Comparison of ENCODE assay signal across 13 cellular contexts in the genomic region with DNA sequence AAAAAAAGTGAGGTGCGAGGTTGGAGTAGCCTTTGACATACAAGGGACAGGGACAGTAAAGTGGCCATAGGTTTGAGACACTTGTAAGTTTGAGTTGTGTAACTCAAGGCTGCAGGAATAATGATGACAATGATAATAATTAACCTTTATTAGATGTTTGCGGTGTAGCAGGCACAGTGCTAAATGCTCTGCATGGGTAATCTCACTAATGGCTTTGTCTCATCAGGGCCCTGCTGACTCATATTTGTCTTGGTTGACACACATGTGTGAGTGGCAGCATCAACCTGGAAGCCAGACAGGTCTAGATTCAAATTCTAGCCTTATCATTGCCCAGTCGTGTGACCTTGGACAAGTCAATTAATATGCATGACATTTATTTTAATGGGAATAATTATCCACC.
A peak's percentile ranks its signal among the peaks of the same experiment; 100 is the strongest.
DNase-seq lines count a peak whose midpoint lies in the region; ATAC-seq, FAIRE-seq and TF ChIP-seq lines count a peak whose summit lies in the region.
"Had no signal": no experiment of that assay in that cellular context is flagged by ENCODE, and none has a peak within 500 bp of the region (broad histone marks: within the 10 kb centered on the region; RNA-seq: fewer than 3 reads in every experiment).

No MANE protein-coding gene starts in this region.

- DNase-seq in DMS53 treated with DMSO at 0.1 percent for 48 hours (lab: John Stamatoyannopoulos, UW; ENCODE audit: unreplicated experiment) (peak; percentile 14), GM19239 (ENCODE audit: insufficient read length, low spot score) (no peak), osteoblast (ENCODE audit: insufficient read length, low spot score, missing footprints) (no peak), left lung (no peak), endodermal cell (no peak)
- DNase-seq in stimulated activated naive CD8-positive, alpha-beta T cell treated with anti-CD3 and anti-CD28 coated beads, Interleukin-15, Interleukin-2, amounts not matched to agents 100 U/mL and 50 U/mL, for 24 hours = no peak
- DNase-seq: activated CD4-positive, alpha-beta memory T cell treated with anti-CD3 and anti-CD28 coated beads, Interleukin-2, amount 10 ng/mL, durations not matched to agents 7 days and 5 days; activated naive CD8-positive, alpha-beta T cell treated with anti-CD3 and anti-CD28 coated beads for 36 hours; midbrain; NCI-H82 had no signal

- H3K27ac Mint-ChIP-seq in endodermal cell = no peak overlapping the region
- H3K27ac Mint-ChIP-seq: activated CD4-positive, alpha-beta memory T cell treated with anti-CD3 and anti-CD28 coated beads, Interleukin-2, amount 10 ng/mL, durations not matched to agents 7 days and 5 days; activated naive CD8-positive, alpha-beta T cell treated with anti-CD3 and anti-CD28 coated beads for 36 hours had no signal

- H3K9me3 Mint-ChIP-seq in endodermal cell = no peaks in the 10 kb centered on the region
- H3K9me3 Mint-ChIP-seq: activated CD4-positive, alpha-beta memory T cell treated with anti-CD3 and anti-CD28 coated beads, Interleukin-2, amount 10 ng/mL, durations not matched to agents 7 days and 5 days; activated naive CD8-positive, alpha-beta T cell treated with anti-CD3 and anti-CD28 coated beads for 36 hours had no signal

- peaks cover 21% of the 10 kb centered on the region for H3K4me1 Mint-ChIP-seq in endodermal cell
- H3K4me1 Mint-ChIP-seq: activated CD4-positive, alpha-beta memory T cell treated with anti-CD3 and anti-CD28 coated beads, Interleukin-2, amount 10 ng/mL, durations not matched to agents 7 days and 5 days; activated naive CD8-positive, alpha-beta T cell treated with anti-CD3 and anti-CD28 coated beads for 36 hours had no signal

- 91 to 95% methylated on average over 1 to 3 of the region's 3 CpGs for WGBS in endodermal cell (ENCODE audit: insufficient coverage in 1 of 2, insufficient read length in 1 of 2), 2 experiments

- intact Hi-C loops in left lung (cut with DNase I) = no loop called here

- H3K27me3 ChIP-seq in osteoblast (ENCODE audit: insufficient read depth, low read length) (no peaks in the 10 kb centered on the region), left lung (no peaks in the 10 kb centered on the region), endodermal cell (ENCODE audit: control insufficient read depth, insufficient read depth, low read length, poor library complexity, severe bottlenecking) (no peaks in the 10 kb centered on the region)

- no peak overlapping the region for H3K4me3 Mint-ChIP-seq in endodermal cell
- H3K4me3 Mint-ChIP-seq: activated CD4-positive, alpha-beta memory T cell treated with anti-CD3 and anti-CD28 coated beads, Interleukin-2, amount 10 ng/mL, durations not matched to agents 7 days and 5 days; activated naive CD8-positive, alpha-beta T cell treated with anti-CD3 and anti-CD28 coated beads for 36 hours had no signal

- ATAC-seq in HG02623 (IDR thresholded peaks at IDR 0.05; ENCODE audit: unreplicated experiment) (peak; percentile 83), HG03442 (IDR thresholded peaks at IDR 0.05; ENCODE audit: unreplicated experiment) (peak; percentile 94), left lung (no peak)
- no peak for ATAC-seq in stimulated activated naive CD8-positive, alpha-beta T cell treated with anti-CD3 and anti-CD28 coated beads, Interleukin-15, Interleukin-2, amounts not matched to agents 100 U/mL and 50 U/mL, for 24 hours
- ATAC-seq: HCT116 had no signal

- no peaks in the 10 kb centered on the region for H3K27me3 Mint-ChIP-seq in endodermal cell (ENCODE audit: insufficient read depth)
- H3K27me3 Mint-ChIP-seq: activated CD4-positive, alpha-beta memory T cell treated with anti-CD3 and anti-CD28 coated beads, Interleukin-2, amount 10 ng/mL, durations not matched to agents 7 days and 5 days; activated naive CD8-positive, alpha-beta T cell treated with anti-CD3 and anti-CD28 coated beads for 36 hours had no signal

- no peak overlapping the region for H2AFZ ChIP-seq in osteoblast (ENCODE audit: low read length)

- H4K20me1 ChIP-seq in osteoblast (ENCODE audit: insufficient read depth, low read length) = no peaks in the 10 kb centered on the region

- TF ChIP-seq CTCF in osteoblast (IDR thresholded peaks at IDR 0.05; ENCODE audit: extremely low read depth, low read depth, low read length) = no peak
- TF ChIP-seq CTCF in left lung (IDR thresholded peaks at IDR 0.05) = no peak
- no peak for TF ChIP-seq CTCF in endodermal cell (conservative IDR thresholded peaks at IDR 0.05)

- FAIRE-seq in GM19239 (lab: Jason Lieb, UNC) = peak; percentile 48

- no peaks in the 10 kb centered on the region for H3K4me1 ChIP-seq in osteoblast (ENCODE audit: insufficient read depth, low read length)
- H3K4me1 ChIP-seq in left lung = no peaks in the 10 kb centered on the region
- H3K4me1 ChIP-seq in endodermal cell (ENCODE audit: control insufficient read depth, insufficient read depth, low read length) = peaks cover 5% of the 10 kb centered on the region

- no peak overlapping the region for H3K27ac ChIP-seq in osteoblast (ENCODE audit: low read depth, low read length)
- H3K27ac ChIP-seq in left lung = no peak overlapping the region
- H3K27ac ChIP-seq in endodermal cell (ENCODE audit: low read depth, low read length) = no peak overlapping the region

- no peak overlapping the region for H3K4me2 ChIP-seq in osteoblast (ENCODE audit: insufficient read depth, low read length)

- no peaks in the 10 kb centered on the region for H3K79me2 ChIP-seq in osteoblast (ENCODE audit: insufficient read depth, low read length)

- no peaks in the 10 kb centered on the region for H3K9me3 ChIP-seq in osteoblast (ENCODE audit: low read depth, low read length)
- H3K9me3 ChIP-seq in left lung = no peaks in the 10 kb centered on the region
- no peaks in the 10 kb centered on the region for H3K9me3 ChIP-seq in endodermal cell (ENCODE audit: control insufficient read depth, low read length)

- H3K9ac ChIP-seq in endodermal cell (ENCODE audit: extremely low read depth, low read length, poor library complexity, severe bottlenecking) = no peak overlapping the region

- H3K36me3 Mint-ChIP-seq in endodermal cell (ENCODE audit: low read depth) = no peaks in the 10 kb centered on the region
- H3K36me3 Mint-ChIP-seq: activated naive CD8-positive, alpha-beta T cell treated with anti-CD3 and anti-CD28 coated beads for 36 hours had no signal

- no peak overlapping the region for H3K4me3 ChIP-seq in osteoblast (ENCODE audit: insufficient read depth, low read length)
- no peak overlapping the region for H3K4me3 ChIP-seq in left lung
- H3K4me3 ChIP-seq in endodermal cell (ENCODE audit: low read length) = no peak overlapping the region

- H3K36me3 ChIP-seq in osteoblast (ENCODE audit: insufficient read depth, low read length) (no peaks in the 10 kb centered on the region), left lung (no peaks in the 10 kb centered on the region), endodermal cell (ENCODE audit: control insufficient read depth, insufficient read depth, low read length) (no peaks in the 10 kb centered on the region)

Comparison
In these comparisons a context has a peak if more than half of its experiments do, and no peak if none do; other contexts are left out.
1. ATAC-seq: peak in HG02623 (single experiment) and HG03442 (single experiment); none in left lung (single experiment) and stimulated activated naive CD8-positive, alpha-beta T cell treated with anti-CD3 and anti-CD28 coated beads, Interleukin-15, Interleukin-2, amounts not matched to agents 100 U/mL and 50 U/mL, for 24 hours (single experiment).